8 cellular contexts compared by ENCODE assay signal in genomic region chr12:29149691-29150382, GRCh38. TPM values are rescaled to one million over a fixed set of nuclear protein-coding genes. Genes with fewer than 3 reads are reported as not detected.
DNase-seq lines count a peak whose midpoint lies in the region; ATAC-seq and TF ChIP-seq lines count a peak whose summit lies in the region.

No MANE protein-coding gene starts in this region.

- no peaks in the 10 kb centered on the region for H3K4me1 ChIP-seq in urinary bladder (ENCODE audit: insufficient read depth)

- H3K27ac ChIP-seq in coronary artery (peak overlapping the region in 1 of 2 donors; percentile 85), urinary bladder (ENCODE audit: low read depth) (peak overlapping the region; percentile 33), WERI-Rb-1 (no peak overlapping the region)

- no peak for ATAC-seq in GM21825 (IDR thresholded peaks at IDR 0.05; ENCODE audit: unreplicated experiment)

- WGBS in urinary bladder, result 30% methylated on average over 38 of the region's 38 CpGs

- H3K9me3 ChIP-seq in WERI-Rb-1 (ENCODE audit: severe bottlenecking), result no peaks in the 10 kb centered on the region

- no peaks in the 10 kb centered on the region for H3K27me3 ChIP-seq in WERI-Rb-1 (ENCODE audit: insufficient read depth, low read depth, severe bottlenecking)

- DNase-seq in activated naive CD4-positive, alpha-beta T cell treated with Interleukin-2 at 50 U/mL for 16 hours, result peak; percentile 23
- DNase-seq in activated naive CD4-positive, alpha-beta T cell (lab: John Stamatoyannopoulos, UW), result no peak
- DNase-seq in NCI-H526 treated with DMSO at 0.1 percent for 48 hours (lab: John Stamatoyannopoulos, UW) (peak; percentile 81), coronary artery (ENCODE audit: low spot score) (no peak), lung microvascular endothelial cell (ENCODE audit: low read depth in 2 of 2) (peak; percentile 17 to 23), WERI-Rb-1 (no peak)

- TF ChIP-seq CTCF in coronary artery (IDR thresholded peaks at IDR 0.05) (no peak), WERI-Rb-1 (IDR thresholded peaks at IDR 0.05; ENCODE audit: low read depth, low read length) (no peak)

- H3K4me3 ChIP-seq in coronary artery (peak overlapping the region; percentile 92), urinary bladder (ENCODE audit: low read depth, low read length) (peak overlapping the region; percentile 84), WERI-Rb-1 (ENCODE audit: low read depth, low read length) (no peak overlapping the region)

- H3K36me3 ChIP-seq in urinary bladder (ENCODE audit: insufficient read depth) (no peaks in the 10 kb centered on the region), WERI-Rb-1 (no peaks in the 10 kb centered on the region)

RNA-seq across cellular contexts. Expression of gene FAR2, which starts 0.8 kb away (rescaled TPM):
- total RNA-seq in lung microvascular endothelial cell, result 45.5 and 46.0 TPM in 2 replicates
- total RNA-seq in urinary bladder, result 18.6 TPM
- 8.3 TPM for polyA plus RNA-seq in urinary bladder

Comparison
In these comparisons a context has a peak if more than half of its experiments do, and no peak if none do; other contexts are left out.
1. DNase-seq: peak in activated naive CD4-positive, alpha-beta T cell treated with Interleukin-2 at 50 U/mL for 16 hours (single experiment), NCI-H526 treated with DMSO at 0.1 percent for 48 hours (single experiment) and lung microvascular endothelial cell (2 of 2); none in activated naive CD4-positive, alpha-beta T cell (0 of 4), coronary artery (single experiment) and WERI-Rb-1 (single experiment).